1 cellular context compared by ENCODE assay signal in the genomic region with DNA sequence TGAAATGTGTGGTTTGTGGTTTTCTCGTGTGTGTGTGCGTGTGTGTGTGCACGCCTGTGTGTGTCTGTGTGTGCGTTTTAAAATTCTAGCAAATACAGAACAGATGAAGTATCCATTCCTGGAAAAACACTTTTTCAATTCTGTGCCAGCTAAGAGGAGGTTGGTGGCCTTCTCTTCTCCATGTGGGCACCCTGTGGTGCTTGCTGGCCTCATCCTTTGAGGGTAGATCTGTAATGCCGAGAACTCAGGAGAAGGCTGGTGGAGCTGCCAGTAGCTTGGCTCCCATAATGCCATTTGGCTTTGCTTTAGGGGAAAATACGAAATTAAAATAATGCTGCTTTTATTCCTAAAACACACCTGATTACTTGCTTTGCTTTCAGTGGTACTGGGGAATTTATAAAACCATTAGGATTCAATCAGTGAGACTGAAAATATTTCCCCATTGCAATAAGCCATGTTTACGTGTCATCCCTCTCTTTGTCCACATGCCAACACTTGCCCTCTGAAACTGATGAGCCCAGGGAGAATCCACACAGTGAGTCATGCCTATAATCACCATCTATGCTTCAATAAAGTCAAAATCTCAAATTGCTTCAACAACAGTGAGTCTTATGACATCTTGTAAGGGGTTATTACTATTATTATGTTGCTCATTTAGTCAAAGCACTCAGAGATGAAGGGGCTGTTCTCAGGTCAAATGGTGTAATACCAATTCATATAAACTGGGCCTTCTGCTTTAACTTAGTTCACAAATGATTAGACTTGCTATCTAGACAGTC.
A peak's percentile ranks its signal among the peaks of the same experiment; 100 is the strongest.
TF ChIP-seq lines count a peak whose summit lies in the region.

No MANE protein-coding gene starts in this region.

TF ChIP-seq in SK-N-SH, 30 proteins besides CTCF, POLR2A, EP300 and RAD21 (continued from another document):
- no peak for TF ChIP-seq FOXJ3 (CRISPR knock-in tag; IDR thresholded peaks at IDR 0.05)
- TF ChIP-seq, protein P1, sequence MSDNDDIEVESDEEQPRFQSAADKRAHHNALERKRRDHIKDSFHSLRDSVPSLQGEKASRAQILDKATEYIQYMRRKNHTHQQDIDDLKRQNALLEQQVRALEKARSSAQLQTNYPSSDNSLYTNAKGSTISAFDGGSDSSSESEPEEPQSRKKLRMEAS (IDR thresholded peaks at IDR 0.05; ENCODE audit: low read depth): no peak
- 0 out of 2 replicates have a peak, but pooled peaks have one; percentile 6 for TF ChIP-seq TCF12 (IDR thresholded peaks at IDR 0.05)
- no peak for TF ChIP-seq TAF1 (IDR thresholded peaks at IDR 0.05; ENCODE audit: borderline replicate concordance, low read depth, low read length)
- TF ChIP-seq REST (IDR thresholded peaks at IDR 0.05; ENCODE audit: low read depth, low read length): no peak
- peak; percentile 46; the same call in 1 of the 2 replicates for TF ChIP-seq PBX3 (IDR thresholded peaks at IDR 0.05)
- TF ChIP-seq JUND (IDR thresholded peaks at IDR 0.05): peak; percentile 37; the same call in 1 of the 2 replicates
- TF ChIP-seq SMC3 (IDR thresholded peaks at IDR 0.05; ENCODE audit: low read depth, low read length): no peak
- no peak for TF ChIP-seq RFX5 (IDR thresholded peaks at IDR 0.05; ENCODE audit: low read length)
- no peak for TF ChIP-seq GATA2 (CRISPR knock-in tag; IDR thresholded peaks at IDR 0.05)
- TF ChIP-seq EZH2phosphoT487 (IDR thresholded peaks at IDR 0.05; ENCODE audit: borderline replicate concordance, low read depth): no peak
- no peak for TF ChIP-seq NRF1 (IDR thresholded peaks at IDR 0.05; ENCODE audit: low read depth, low read length)
- TF ChIP-seq FOSL2 (IDR thresholded peaks at IDR 0.05; ENCODE audit: borderline replicate concordance, low read depth): peak; percentile 56; the same call in 1 of the 2 replicates
- no peak for TF ChIP-seq ELF1 (IDR thresholded peaks at IDR 0.05)
- no peak for TF ChIP-seq ZBTB33 (IDR thresholded peaks at IDR 0.05; ENCODE audit: borderline replicate concordance, low read depth)
- TF ChIP-seq SIN3A (IDR thresholded peaks at IDR 0.05; ENCODE audit: borderline replicate concordance, low read depth, low read length): no peak
